ENCODE assay signal across 8 cellular contexts in the genomic region with DNA sequence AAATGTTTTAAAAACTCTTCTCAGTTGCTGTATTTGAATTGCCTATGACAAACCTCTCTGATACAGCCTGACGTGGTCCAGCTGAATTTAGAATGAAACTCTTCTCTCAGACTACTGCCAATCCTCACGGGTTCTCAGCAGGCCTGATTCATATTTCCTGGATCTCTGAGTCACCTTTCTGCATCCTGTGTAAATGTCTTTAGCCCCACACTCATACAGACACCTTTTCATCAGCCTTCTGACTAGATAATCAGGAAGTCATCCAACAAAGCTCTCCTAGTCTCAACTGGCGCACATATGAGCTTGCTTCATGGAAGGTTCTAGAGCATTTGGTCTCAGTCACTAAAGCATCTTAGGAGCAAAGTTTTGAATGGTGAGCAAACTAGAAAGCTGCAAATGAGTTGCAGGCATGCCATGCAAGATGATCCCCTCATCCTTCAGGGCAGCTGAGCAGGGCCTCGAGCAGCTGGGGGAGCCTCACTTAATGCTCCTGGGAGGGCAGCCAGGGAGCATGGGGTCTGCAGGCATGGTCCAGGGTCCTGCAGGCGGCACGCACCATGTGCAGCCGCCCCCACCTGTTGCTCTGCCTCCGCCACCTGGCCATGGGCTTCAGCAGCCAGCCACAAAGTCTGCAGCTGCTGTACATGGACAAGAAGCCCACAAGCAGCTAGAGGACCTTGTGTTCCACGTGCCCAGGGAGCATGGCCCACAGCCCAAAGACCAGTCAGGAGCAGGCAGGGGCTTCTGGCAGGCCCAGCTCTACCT.
A peak's percentile ranks its signal among the peaks of the same experiment; 100 is the strongest.
DNase-seq lines count a peak whose midpoint lies in the region; ATAC-seq and TF ChIP-seq lines count a peak whose summit lies in the region.

No MANE protein-coding gene starts in this region.

- H3K4me1 Mint-ChIP-seq in stimulated activated memory B cell treated with anti-CD40 and anti-IgM and Interleukin-4, amounts not matched to agents 10 μg/mL and 1 μg/mL and 100 μg/mL, for 72 hours, result no peaks in the 10 kb centered on the region

- no peak for TF ChIP-seq CTCF in fibroblast of mammary gland (conservative IDR thresholded peaks at IDR 0.05; ENCODE audit: control insufficient read depth, insufficient read depth, low read depth, low read length)

- no peaks in the 10 kb centered on the region for H3K9me3 Mint-ChIP-seq in stimulated activated memory B cell treated with anti-CD40 and anti-IgM and Interleukin-4, amounts not matched to agents 10 μg/mL and 1 μg/mL and 100 μg/mL, for 72 hours

- no peaks in the 10 kb centered on the region for H3K4me1 ChIP-seq in HAP-1

- peak; percentile 43 for DNase-seq in activated naive CD4-positive, alpha-beta T cell treated with Interleukin-2 at 50 U/mL for 16 hours
- DNase-seq in activated naive CD4-positive, alpha-beta T cell (lab: John Stamatoyannopoulos, UW), result no peak
- DNase-seq in fibroblast of mammary gland (ENCODE audit: low read depth), result peak; percentile 98
- no peak for DNase-seq in posterior vena cava (ENCODE audit: low spot score)
- no peak for DNase-seq in iPS-NIHi7 (ENCODE audit: extremely low spot score)
- no peak for DNase-seq in HAP-1 (ENCODE audit: low spot score in 2 of 2)

- in situ Hi-C loops in HAP-1 (cut with MboI; ENCODE audit: low sequenced_read_pairs), result no loop called here

- no peaks in the 10 kb centered on the region for H3K27me3 ChIP-seq in HAP-1 (ENCODE audit: low read depth)

- peak; percentile 99 to 100 for ATAC-seq in activated CD4-positive, CD25-positive, alpha-beta regulatory T cell treated with anti-CD3 and anti-CD28 coated beads, Interleukin-2, amount 50 U/mL, for 24 hours
- ATAC-seq in stimulated activated memory B cell treated with anti-CD40 and anti-IgM and Interleukin-4, amounts not matched to agents 10 μg/mL and 1 μg/mL and 100 μg/mL, for 72 hours, result peak; percentile 44

- H3K36me3 Mint-ChIP-seq in stimulated activated memory B cell treated with anti-CD40 and anti-IgM and Interleukin-4, amounts not matched to agents 10 μg/mL and 1 μg/mL and 100 μg/mL, for 72 hours, result no peaks in the 10 kb centered on the region

- no peaks in the 10 kb centered on the region for H3K27me3 Mint-ChIP-seq in stimulated activated memory B cell treated with anti-CD40 and anti-IgM and Interleukin-4, amounts not matched to agents 10 μg/mL and 1 μg/mL and 100 μg/mL, for 72 hours

- H3K27ac Mint-ChIP-seq in stimulated activated memory B cell treated with anti-CD40 and anti-IgM and Interleukin-4, amounts not matched to agents 10 μg/mL and 1 μg/mL and 100 μg/mL, for 72 hours, result no peak overlapping the region

- no peaks in the 10 kb centered on the region for H3K9me3 ChIP-seq in HAP-1

- intact Hi-C loops in posterior vena cava (cut with DNase I), result no loop called here

- H3K36me3 ChIP-seq in HAP-1 (replicated peaks), result no peaks in the 10 kb centered on the region

- H3K4me3 ChIP-seq in fibroblast of mammary gland (ENCODE audit: control insufficient read depth, low read depth, low read length) (no peak overlapping the region), HAP-1 (no peak overlapping the region)

- no peak overlapping the region for H3K4me3 Mint-ChIP-seq in stimulated activated memory B cell treated with anti-CD40 and anti-IgM and Interleukin-4, amounts not matched to agents 10 μg/mL and 1 μg/mL and 100 μg/mL, for 72 hours

Comparison
In these comparisons a context has a peak if more than half of its experiments do, and no peak if none do; other contexts are left out.
1. DNase-seq: peak in activated naive CD4-positive, alpha-beta T cell treated with Interleukin-2 at 50 U/mL for 16 hours (single experiment) and fibroblast of mammary gland (single experiment); none in activated naive CD4-positive, alpha-beta T cell (0 of 4), posterior vena cava (single experiment), iPS-NIHi7 (single experiment) and HAP-1 (0 of 2).